Comparison of ENCODE assay signal across 8 cellular contexts in genomic region chr17:47239663-47240374, GRCh38. TPM values are rescaled to one million over a fixed set of nuclear protein-coding genes. Genes with fewer than 3 reads are reported as not detected.
DNase-seq lines count a peak whose midpoint lies in the region; ATAC-seq and TF ChIP-seq lines count a peak whose summit lies in the region.

No MANE protein-coding gene starts in this region.

- TF ChIP-seq EP300 in suprapubic skin (IDR thresholded peaks at IDR 0.05) = no peak

- TF ChIP-seq POLR2A in suprapubic skin (IDR thresholded peaks at IDR 0.05) = no peak

- peaks cover 20% of the 10 kb centered on the region for H3K4me1 ChIP-seq in suprapubic skin

- H3K36me3 ChIP-seq in brain microvascular endothelial cell (replicated peaks) (no peaks in the 10 kb centered on the region), suprapubic skin (no peaks in the 10 kb centered on the region)

- ATAC-seq in HG02970 (IDR thresholded peaks at IDR 0.05; ENCODE audit: low FRiP score, unreplicated experiment) = no peak

- DNase-seq in GM12865 (ENCODE audit: low read depth) = peak; percentile 43
- DNase-seq in NCI-H2171 treated with DMSO at 0.1 percent for 48 hours (lab: John Stamatoyannopoulos, UW) = peak; percentile 84
- peak; percentile 99 for DNase-seq in brain microvascular endothelial cell
- peak; percentile 53 for DNase-seq in left kidney (ENCODE audit: low read depth, low spot score)
- DNase-seq in suprapubic skin (ENCODE audit: low spot score in 2 of 2) = peak; percentile 89 to 93
- no peak for DNase-seq in stimulated activated CD4-positive, alpha-beta T cell treated with anti-CD3 and anti-CD28 coated beads, Interleukin-15, amount 100 ng/mL, for 24 hours
- no peak for DNase-seq in HuH-7 (ENCODE audit: low spot score)

- no peak for TF ChIP-seq CTCF in GM12865 (IDR thresholded peaks at IDR 0.05; ENCODE audit: insufficient read depth, low read depth, low read length, missing control alignments)
- TF ChIP-seq CTCF in brain microvascular endothelial cell (IDR thresholded peaks at IDR 0.05; ENCODE audit: low read depth, low read length, missing control alignments) = no peak
- TF ChIP-seq CTCF in suprapubic skin (IDR thresholded peaks at IDR 0.05) = no peak

- 72% methylated on average over 7 of the region's 7 CpGs for WGBS in suprapubic skin

- no peaks in the 10 kb centered on the region for H3K9me3 ChIP-seq in suprapubic skin

- H3K4me3 ChIP-seq in GM12865 (ENCODE audit: low read depth, low read length) = no peak overlapping the region
- no peak overlapping the region for H3K4me3 ChIP-seq in brain microvascular endothelial cell (ENCODE audit: low read depth, low read length)
- no peak overlapping the region for H3K4me3 ChIP-seq in suprapubic skin

- in situ Hi-C loops in brain microvascular endothelial cell (cut with HindIII; ENCODE audit: low pct_ligation_motif_present, low sequenced_read_pairs) = no loop called here

- H3K27me3 ChIP-seq in brain microvascular endothelial cell (replicated peaks) = no peaks in the 10 kb centered on the region
- H3K27me3 ChIP-seq in suprapubic skin = no peaks in the 10 kb centered on the region

- H3K27ac ChIP-seq in brain microvascular endothelial cell = peak overlapping the region; percentile 80
- peak overlapping the region; percentile 82 for H3K27ac ChIP-seq in suprapubic skin

RNA-seq across cellular contexts. Expression of gene ITGB3, which starts 13.8 kb away (rescaled TPM):
- total RNA-seq in suprapubic skin = 1 to 10 TPM in 3 of 4 donors, under 1 TPM in 1; 0.76 to 6.6 (median 4.6) TPM

RNA-seq across cellular contexts. Expression of gene MYL4, which starts 30.7 kb away (rescaled TPM):
- not detected for total RNA-seq in suprapubic skin

RNA-seq across cellular contexts. Expression of gene CDC27, which starts 50.7 kb away (rescaled TPM):
- 10 to 100 TPM; 45.1 to 66.6 (median 52.1) TPM for total RNA-seq in suprapubic skin

Comparison
In these comparisons a context has a peak if more than half of its experiments do, and no peak if none do; other contexts are left out.
1. DNase-seq: peak in GM12865 (single experiment), NCI-H2171 treated with DMSO at 0.1 percent for 48 hours (single experiment), brain microvascular endothelial cell (single experiment), left kidney (single experiment) and suprapubic skin (2 of 2); none in stimulated activated CD4-positive, alpha-beta T cell treated with anti-CD3 and anti-CD28 coated beads, Interleukin-15, amount 100 ng/mL, for 24 hours (single experiment) and HuH-7 (single experiment).